1 cellular context compared by ENCODE assay signal in genomic region chr2:64653174-64654062, GRCh38.
TF ChIP-seq lines count a peak whose summit lies in the region.

Gene SERTAD2, minus strand, starts transcription at chr2:64653913. Its CDS starts 17,042 bp downstream, at chr2:64636871.

TF ChIP-seq in K562, 482 proteins besides CTCF, POLR2A, EP300 and RAD21 (continued from another document and continues in another):
- 0 out of 2 replicates have a peak, but pooled peaks have one; percentile 13 for TF ChIP-seq ZBTB2 (IDR thresholded peaks at IDR 0.05)
- 0 out of 2 replicates have a peak, but pooled peaks have one; percentile 25 for TF ChIP-seq REST (CRISPR knock-in tag; IDR thresholded peaks at IDR 0.05; ENCODE audit: low read depth)
- TF ChIP-seq SP2 (IDR thresholded peaks at IDR 0.05; ENCODE audit: extremely low read depth, low read depth, low read length, poor library complexity, severe bottlenecking), result no peak
- no peak for TF ChIP-seq SMARCA4 (IDR thresholded peaks at IDR 0.05)
- TF ChIP-seq ZNF175 (CRISPR knock-in tag; IDR thresholded peaks at IDR 0.05; ENCODE audit: low read depth), result peak; percentile 29; the same call in 1 of the 2 replicates
- TF ChIP-seq TFAP4 (CRISPR knock-in tag; IDR thresholded peaks at IDR 0.05; ENCODE audit: borderline replicate concordance), result peak; percentile 71
- peak; percentile 27 for TF ChIP-seq CHD1 (IDR thresholded peaks at IDR 0.05; ENCODE audit: low read length)
- TF ChIP-seq ZBTB40 (IDR thresholded peaks at IDR 0.05), result no peak
- no peak for TF ChIP-seq ZBTB40 (CRISPR knock-in tag; IDR thresholded peaks at IDR 0.05)
- peak; percentile 23; the same call in 1 of the 2 replicates for TF ChIP-seq RAD51 (IDR thresholded peaks at IDR 0.05; ENCODE audit: borderline replicate concordance, low read depth)
- TF ChIP-seq RBM15 (IDR thresholded peaks at IDR 0.05; ENCODE audit: insufficient read depth, low read length), result peak; percentile 79; the same call in 1 of the 2 replicates
- TF ChIP-seq ZBTB33 (CRISPR knock-in tag; IDR thresholded peaks at IDR 0.05), result 0 out of 2 replicates have a peak, but pooled peaks have one; percentile 15
- TF ChIP-seq BHLHE40 (IDR thresholded peaks at IDR 0.05; ENCODE audit: low read length), result peak; percentile 83
- no peak for TF ChIP-seq RFX1 (IDR thresholded peaks at IDR 0.05)
- TF ChIP-seq NFIC (IDR thresholded peaks at IDR 0.05), result peak; percentile 73
- peak in 1 of 2 experiments; percentile 51; a peak in 1 of 4 replicates for TF ChIP-seq HDAC1 (IDR thresholded peaks at IDR 0.05)
- TF ChIP-seq BCLAF1 (IDR thresholded peaks at IDR 0.05; ENCODE audit: borderline replicate concordance in 1 of 2, control insufficient read depth in 1 of 2, low read depth in 2 of 2, low read length in 1 of 2), result no peak; a peak in 1 of 4 replicates
- peak; percentile 74; the same call in 1 of the 2 replicates for TF ChIP-seq CGGBP1 (CRISPR knock-in tag; IDR thresholded peaks at IDR 0.05)
- peak; percentile 99 for TF ChIP-seq POLR2G (IDR thresholded peaks at IDR 0.05; ENCODE audit: low read depth, low read length)
- peak; percentile 60 for TF ChIP-seq KDM5B (IDR thresholded peaks at IDR 0.05; ENCODE audit: insufficient replicate concordance, low read depth, low read length)
- no peak for TF ChIP-seq TCF3 (CRISPR knock-in tag; IDR thresholded peaks at IDR 0.05)
- 0 out of 2 replicates have a peak, but pooled peaks have one; percentile 10 for TF ChIP-seq JUND (IDR thresholded peaks at IDR 0.05; ENCODE audit: borderline replicate concordance, low read depth, low read length)
- TF ChIP-seq JUND (tag; IDR thresholded peaks at IDR 0.05; ENCODE audit: borderline replicate concordance, low read depth, low read length), result no peak; the same call in 2 of the 3 replicates
- TF ChIP-seq BACH1 (tag; IDR thresholded peaks at IDR 0.05), result no peak
- TF ChIP-seq CXXC5 (CRISPR knock-in tag; IDR thresholded peaks at IDR 0.05), result peak; percentile 78
- TF ChIP-seq EP400 (IDR thresholded peaks at IDR 0.05), result peak; percentile 82
- no peak for TF ChIP-seq SNRNP70 (optimal IDR thresholded peaks at IDR 0.05; ENCODE audit: low read depth, low read length)
- TF ChIP-seq TEAD1 (CRISPR knock-in tag; IDR thresholded peaks at IDR 0.05), result peak in 1 of 2 experiments; percentile 25; a peak in 1 of 4 replicates
- peak; percentile 7; the same call in 1 of the 2 replicates for TF ChIP-seq RB1 (IDR thresholded peaks at IDR 0.05; ENCODE audit: low read depth)
- TF ChIP-seq FOXK1 (CRISPR knock-in tag; IDR thresholded peaks at IDR 0.05; ENCODE audit: borderline replicate concordance), result 0 out of 2 replicates have a peak, but pooled peaks have one; percentile 26
- TF ChIP-seq HDAC2 (IDR thresholded peaks at IDR 0.05), result peak; percentile 15; the same call in 1 of the 2 replicates
- peak in 1 of 2 experiments; percentile 96; a peak in 2 of 4 replicates for TF ChIP-seq ZNF639 (CRISPR knock-in tag; conservative IDR thresholded peaks at IDR 0.05 in 1 of 2, IDR thresholded peaks at IDR 0.05 in 1 of 2)
- peak; percentile 99 for TF ChIP-seq ZBTB7A (IDR thresholded peaks at IDR 0.05; ENCODE audit: borderline replicate concordance, control insufficient read depth, low read depth, low read length)
- TF ChIP-seq KLF13 (tag; IDR thresholded peaks at IDR 0.05; ENCODE audit: borderline replicate concordance, low read depth), result peak; percentile 71; the same call in 1 of the 2 replicates
